Comparison of ENCODE assay signal across 35 cellular contexts in the genomic region with DNA sequence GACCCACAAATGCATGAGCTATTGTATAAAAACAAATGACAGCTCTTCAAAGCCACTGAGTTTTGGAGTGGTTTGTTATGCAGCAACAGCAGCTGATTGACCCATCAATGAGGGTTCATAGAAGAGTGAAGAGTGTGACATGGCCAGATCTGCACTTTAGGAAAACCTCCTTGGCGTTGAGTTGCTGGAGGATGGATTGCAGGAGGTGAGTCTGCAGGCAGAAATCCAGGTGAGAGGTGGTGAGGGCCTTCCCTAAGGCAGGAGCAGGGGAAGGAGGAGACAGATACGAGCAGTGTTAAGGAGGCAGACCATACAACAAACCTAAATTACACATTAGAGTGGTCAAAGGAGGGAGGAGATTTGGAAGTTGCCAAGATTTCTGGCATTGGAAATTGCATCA.
"Had no signal": no experiment of that assay in that cellular context is flagged by ENCODE, and none has a peak within 500 bp of the region (broad histone marks: within the 10 kb centered on the region; RNA-seq: fewer than 3 reads in every experiment).

No MANE protein-coding gene starts in this region.

- H3K4me2 ChIP-seq: PC-9 had no signal

- DNase-seq: activated B cell treated with CpG ODN at 0.5 μM for 24 hours; activated CD4-positive, alpha-beta memory T cell treated with anti-CD3 and anti-CD28 coated beads for 36 hours; activated CD4-positive, alpha-beta T cell treated with anti-CD3 and anti-CD28 coated beads for 4 hours; activated CD4-positive, alpha-beta T cell treated with anti-CD3 and anti-CD28 coated beads, Interleukin-2, amount 50 U/mL, for 1 hour; activated CD4-positive, CD25-positive, alpha-beta regulatory T cell treated with anti-CD3 and anti-CD28 coated beads, Interleukin-2, amount 50 U/mL, for 72 hours; activated CD8-positive, alpha-beta memory T cell treated with anti-CD3 and anti-CD28 coated beads, Interleukin-2, amount 50 U/mL, for 4 hours; activated naive CD4-positive, alpha-beta T cell treated with Interleukin-2 at 50 U/mL for 16 hours; activated naive CD8-positive, alpha-beta T cell treated with anti-CD3 and anti-CD28 coated beads, Interleukin-2, amount 50 U/mL, for 24 hours; activated T-cell treated with anti-CD3 and anti-CD28 coated beads for 4 hours; activated T-cell treated with anti-CD3 and anti-CD28 coated beads, Interleukin-2, amount 50 U/mL, for 4 hours; anterior cingulate cortex; central memory CD4-positive, alpha-beta T cell; MG63; NCI-H1048; NCI-H1105 treated with DMSO at 0.1 percent for 48 hours; NCI-H1436; NCI-H1694; NCI-H1930; NCI-H2081 treated with DMSO at 0.1 percent for 48 hours; NCI-H226; NCI-H446 treated with DMSO at 0.1 percent for 48 hours; NCI-H526; NCI-H774; NK-92 treated with Interleukin-12 subunit alpha and Interleukin-12 subunit beta, amount 100 ng/mL, for 24 hours; PC-9; SW 1271; T-helper 1 cell; T-helper 2 cell; T-helper 9 cell had no signal

- H3K27ac ChIP-seq: PC-9, RWPE1, VCaP had no signal

- FAIRE-seq: bronchial epithelial cell, colon, K562, RCC 7860 had no signal

- H3K4me3 ChIP-seq: K562, MG63, PC-9 had no signal

- H3K36me3 ChIP-seq: MG63 had no signal

- H2AFZ ChIP-seq: PC-9 had no signal

- H3K9me3 ChIP-seq: MG63 had no signal
